In genomic region chr13:99626461-99627082, GRCh38 we compare ENCODE assay signal across 12 cellular contexts. TPM values are rescaled to one million over a fixed set of nuclear protein-coding genes. Genes with fewer than 3 reads are reported as not detected.
DNase-seq lines count a peak whose midpoint lies in the region; ATAC-seq, FAIRE-seq and TF ChIP-seq lines count a peak whose summit lies in the region.
"Had no signal": no experiment of that assay in that cellular context is flagged by ENCODE, and none has a peak within 500 bp of the region (broad histone marks: within the 10 kb centered on the region; RNA-seq: fewer than 3 reads in every experiment).

No MANE protein-coding gene starts in this region.

- no peak for TF ChIP-seq CTCF in A549 (IDR thresholded peaks at IDR 0.05)
- no peak for TF ChIP-seq CTCF in mammary epithelial cell (conservative IDR thresholded peaks at IDR 0.05 in 1 of 2, IDR thresholded peaks at IDR 0.05 in 1 of 2; ENCODE audit: extremely low read depth in 1 of 2, insufficient read depth in 1 of 2, low read depth in 1 of 2, low read length in 2 of 2)
- TF ChIP-seq CTCF in CD8-positive, alpha-beta T cell (IDR thresholded peaks at IDR 0.05): no peak

- no peak for TF ChIP-seq POLR2A in A549 (IDR thresholded peaks at IDR 0.05; ENCODE audit: low read length)

- TF ChIP-seq EP300 in A549 (IDR thresholded peaks at IDR 0.05): no peak

- TF ChIP-seq RAD21 in A549 (conservative IDR thresholded peaks at IDR 0.05 in 1 of 2, IDR thresholded peaks at IDR 0.05 in 1 of 2): no peak

- ATAC-seq in A549 (peak; percentile 68 to 74; a peak in 4 of 6 replicates), HG03097 (IDR thresholded peaks at IDR 0.05; ENCODE audit: low FRiP score, unreplicated experiment) (no peak)
- ATAC-seq in CD8-positive, alpha-beta T cell: no peak
- ATAC-seq: stimulated activated effector memory CD8-positive, alpha-beta T cell treated with anti-CD3 and anti-CD28 coated beads, Interleukin-12 subunit alpha, Interleukin-12 subunit beta, amount 100 ng/mL, for 72 hours had no signal

- H3K27ac ChIP-seq in A549 (peak overlapping the region; percentile 60 to 63; a peak in 5 of 6 replicates), mammary epithelial cell (ENCODE audit: insufficient read depth, low read depth, low read length) (no peak overlapping the region)
- H3K27ac ChIP-seq in CD8-positive, alpha-beta T cell (ENCODE audit: low read depth, low read length): no peak overlapping the region
- H3K27ac ChIP-seq: BLaER1 had no signal

- H2AFZ ChIP-seq in mammary epithelial cell (ENCODE audit: low read depth, low read length): no peak overlapping the region

- FAIRE-seq in A549 (lab: Jason Lieb, UNC): no peak

- H3K27me3 ChIP-seq in mammary epithelial cell (ENCODE audit: insufficient read depth, low read length): no peaks in the 10 kb centered on the region
- no peaks in the 10 kb centered on the region for H3K27me3 ChIP-seq in CD8-positive, alpha-beta T cell (ENCODE audit: insufficient read depth, low read length)

- no peaks in the 10 kb centered on the region for H3K27me3 Mint-ChIP-seq in CD8-positive, alpha-beta T cell (ENCODE audit: low read depth)

- POLR2A ChIA-PET in A549 (lab: Yijun Ruan, JAX): no interaction called here
- POLR2A ChIA-PET in CD8-positive, alpha-beta T cell (lab: Charles Lee): interaction anchor here (1.4 kb wide), 1 partner anchor 29 kb away, joined by 3 read pairs; no protein-coding TSS in a partner anchor

- peak overlapping the region; percentile 14 for H3K9ac ChIP-seq in mammary epithelial cell (ENCODE audit: insufficient read depth, low read length)
- H3K9ac ChIP-seq: BLaER1 had no signal

- peaks cover 21% of the 10 kb centered on the region for H3K4me1 ChIP-seq in A549
- peaks cover 13% of the 10 kb centered on the region for H3K4me1 ChIP-seq in mammary epithelial cell (ENCODE audit: insufficient read depth, low read length)
- peaks cover 5% of the 10 kb centered on the region for H3K4me1 ChIP-seq in CD8-positive, alpha-beta T cell (ENCODE audit: insufficient read depth, low read length)

- no peaks in the 10 kb centered on the region for H3K9me3 Mint-ChIP-seq in CD8-positive, alpha-beta T cell
- H3K9me3 Mint-ChIP-seq: stimulated activated effector memory CD8-positive, alpha-beta T cell treated with anti-CD3 and anti-CD28 coated beads, Interleukin-12 subunit alpha, Interleukin-12 subunit beta, amount 100 ng/mL, for 72 hours had no signal

- H3K4me2 ChIP-seq in A549 (peak overlapping the region; percentile 77), mammary epithelial cell (ENCODE audit: insufficient read depth, low read depth, low read length) (peak overlapping the region; percentile 66)
- H3K4me2 ChIP-seq: BLaER1 had no signal

- H3K36me3 Mint-ChIP-seq in CD8-positive, alpha-beta T cell: peaks cover 7% of the 10 kb centered on the region
- H3K36me3 Mint-ChIP-seq: stimulated activated effector memory CD8-positive, alpha-beta T cell treated with anti-CD3 and anti-CD28 coated beads, Interleukin-12 subunit alpha, Interleukin-12 subunit beta, amount 100 ng/mL, for 72 hours had no signal

- no peaks in the 10 kb centered on the region for H4K20me1 ChIP-seq in mammary epithelial cell (ENCODE audit: insufficient read depth, low read length)
- H4K20me1 ChIP-seq: BLaER1 had no signal

- no peak overlapping the region for H3K27ac Mint-ChIP-seq in CD8-positive, alpha-beta T cell
- H3K27ac Mint-ChIP-seq: stimulated activated effector memory CD8-positive, alpha-beta T cell treated with anti-CD3 and anti-CD28 coated beads, Interleukin-12 subunit alpha, Interleukin-12 subunit beta, amount 100 ng/mL, for 72 hours had no signal

- CTCF ChIA-PET in A549 (lab: Yijun Ruan, JAX) (interaction anchor here (1.2 kb wide), 1 partner anchor 9 kb away, joined by 4 read pairs; no protein-coding TSS in a partner anchor), mammary epithelial cell (lab: Charles Lee; ENCODE audit: low non-redundant PET) (no interaction called here)
- CTCF ChIA-PET in CD8-positive, alpha-beta T cell (lab: Charles Lee): interaction anchor here (1.5 kb wide), 1 partner anchor 9 kb away, joined by 4 read pairs; no protein-coding TSS in a partner anchor

- H3K4me1 Mint-ChIP-seq in CD8-positive, alpha-beta T cell (ENCODE audit: low read depth): peaks cover 29% of the 10 kb centered on the region

- H3K4me3 Mint-ChIP-seq in CD8-positive, alpha-beta T cell: no peak overlapping the region
- H3K4me3 Mint-ChIP-seq: stimulated activated effector memory CD8-positive, alpha-beta T cell treated with anti-CD3 and anti-CD28 coated beads, Interleukin-12 subunit alpha, Interleukin-12 subunit beta, amount 100 ng/mL, for 72 hours had no signal

- no peaks in the 10 kb centered on the region for H3K79me2 ChIP-seq in mammary epithelial cell (ENCODE audit: insufficient read depth, low read length)

- BruUV-seq in mammary epithelial cell (replicated peaks; lab: Mats Ljungman, UMichigan): no TSS peak

- DNase-seq in A549 (ENCODE audit: low read depth in 1 of 2, low spot score in 1 of 2) (no peak), HPDE6-E6E7 (ENCODE audit: extremely low spot score) (peak; percentile 32), mammary epithelial cell (peak; percentile 46), iris pigment epithelial cell (ENCODE audit: low read depth) (peak; percentile 81), cortex of kidney (lab: John Stamatoyannopoulos, UW) (no peak), superior temporal gyrus (ENCODE audit: extremely low spot score) (no peak)
- no peak for DNase-seq in CD8-positive, alpha-beta T cell
- DNase-seq: KG1, NCI-H446 had no signal

- H3K36me3 ChIP-seq in mammary epithelial cell (ENCODE audit: insufficient read depth, low read length): no peaks in the 10 kb centered on the region
- H3K36me3 ChIP-seq in CD8-positive, alpha-beta T cell (ENCODE audit: insufficient read depth, low read length): no peaks in the 10 kb centered on the region
- H3K36me3 ChIP-seq: BLaER1 had no signal

- intact Hi-C loops in mammary epithelial cell (cut with micrococcal nuclease): no loop called here
- intact Hi-C loops in CD8-positive, alpha-beta T cell (cut with DNase I, micrococcal nuclease): no loop called here

- in situ Hi-C loops in mammary epithelial cell (cut with MboI; ENCODE audit: low sequenced_read_pairs in 2 of 2): no loop called here

- H3K9me3 ChIP-seq in A549 (no peaks in the 10 kb centered on the region), mammary epithelial cell (replicated peaks; ENCODE audit: insufficient read depth, low read length) (no peaks in the 10 kb centered on the region)
- H3K9me3 ChIP-seq in CD8-positive, alpha-beta T cell (ENCODE audit: low read length): no peaks in the 10 kb centered on the region

- dilution Hi-C loops in mammary epithelial cell (cut with HindIII; ENCODE audit: low sequenced_read_pairs): no loop called here

- H3K4me3 ChIP-seq in A549 (0 out of 3 replicates have a peak overlapping the region, but pooled peaks have one; percentile 19), mammary epithelial cell (replicated peaks in 1 of 3; ENCODE audit: insufficient read depth in 1 of 3, low read depth in 2 of 3, low read length in 3 of 3) (peak overlapping the region in 1 of 3 experiments; percentile 27)
- H3K4me3 ChIP-seq in CD8-positive, alpha-beta T cell (ENCODE audit: low read depth, low read length): no peak overlapping the region
- H3K4me3 ChIP-seq: BLaER1 had no signal

- 32% methylated on average over 8 of the region's 8 CpGs for WGBS in A549 (ENCODE audit: missing lambda C conversion rate)
- 35% methylated on average over 8 of the region's 8 CpGs for WGBS in mammary epithelial cell (ENCODE audit: low coverage, missing lambda C conversion rate)

TF ChIP-seq in A549, 52 proteins besides CTCF, POLR2A, EP300 and RAD21:
- TF ChIP-seq FOSL2 (IDR thresholded peaks at IDR 0.05) (no peak; the same call in 1 of the 2 replicates), FOSL2 (CRISPR knock-in tag; IDR thresholded peaks at IDR 0.05) (peak; percentile 55), NFE2L2 (conservative IDR thresholded peaks at IDR 0.05; ENCODE audit: low read length) (no peak)

RNA-seq across cellular contexts. Expression of gene CLYBL, which starts 20.1 kb away (rescaled TPM):
- polyA plus RNA-seq in A549 (2011; rRNA removed) (6.9 and 8.1 TPM in 2 replicates), A549 (2017; fragmentation: RNase III; extraction: RNeasy Plus Mini Kit Qiagen cat#74134 plus additional on column Dnase treatment) (2.0 to 2.5 TPM (median 2.2 TPM) in 3 replicates), mammary epithelial cell (1.3 TPM)
- 0.89 and 1.6 TPM in 2 replicates for polyA plus RNA-seq in A549 (2012; cell fraction: cytosol; rRNA removed)
- polyA plus RNA-seq in A549 (2012; cell fraction: nucleus; rRNA removed): 0.54 and 1.2 TPM in 2 replicates
- polyA minus RNA-seq in A549 (2011; rRNA and poly(A)+ RNA removed): 1.4 and 2.3 TPM in 2 replicates
- 1 to 10 TPM; 2.8 to 3.5 TPM for total RNA-seq in mammary epithelial cell
- not detected for polyA minus RNA-seq in mammary epithelial cell
- 1 to 10 TPM; 2.5 to 4.1 TPM for total RNA-seq in CD8-positive, alpha-beta T cell

Comparison
In these comparisons a context has a peak if more than half of its experiments do, and no peak if none do; other contexts are left out.
1. ATAC-seq: peak in A549 (2 of 2); none in CD8-positive, alpha-beta T cell (single experiment) and HG03097 (single experiment).
2. DNase-seq: peak in HPDE6-E6E7 (single experiment), mammary epithelial cell (single experiment) and iris pigment epithelial cell (single experiment); none in A549 (0 of 2), CD8-positive, alpha-beta T cell (0 of 7), cortex of kidney (single experiment) and superior temporal gyrus (single experiment).
3. H3K27ac ChIP-seq: peak in A549 (2 of 2); none in mammary epithelial cell (single experiment) and CD8-positive, alpha-beta T cell (single experiment).